26 cellular contexts compared by ENCODE assay signal in genomic region chr1:76379506-76379905, GRCh38.
DNase-seq lines count a peak whose midpoint lies in the region; ATAC-seq, FAIRE-seq and TF ChIP-seq lines count a peak whose summit lies in the region.
"Had no signal": no experiment of that assay in that cellular context is flagged by ENCODE, and none has a peak within 500 bp of the region (broad histone marks: within the 10 kb centered on the region; RNA-seq: fewer than 3 reads in every experiment).

No MANE protein-coding gene starts in this region.

- no peaks in the 10 kb centered on the region for H3K36me3 ChIP-seq in left ventricle myocardium inferior
- H3K36me3 ChIP-seq: BLaER1 treated with 17β-estradiol and CSF1 and Interleukin-3, amounts not matched to agents 10 nM and 100 nM; left lung had no signal

- no peak for TF ChIP-seq CTCF in left ventricle myocardium inferior (IDR thresholded peaks at IDR 0.05; ENCODE audit: borderline replicate concordance)

- H3K27ac ChIP-seq in left ventricle myocardium inferior (replicated peaks) = no peak overlapping the region
- H3K27ac ChIP-seq: BLaER1 treated with 17β-estradiol and CSF1 and Interleukin-3, amounts not matched to agents 10 nM and 100 nM; left lung; RWPE1; VCaP had no signal

- DNase-seq in COR-L47 (lab: John Stamatoyannopoulos, UW) (peak; percentile 66), NCI-H1092 (lab: John Stamatoyannopoulos, UW) (peak; percentile 19), NCI-H748 (lab: John Stamatoyannopoulos, UW; ENCODE audit: unreplicated experiment) (peak; percentile 94), fibroblast of peridontal ligament (ENCODE audit: extremely low read depth) (peak; percentile 73), left ventricle myocardium inferior (no peak), frontal cortex (ENCODE audit: low spot score in 2 of 2) (no peak)
- DNase-seq: activated CD4-positive, alpha-beta T cell treated with anti-CD3 and anti-CD28 coated beads, Interleukin-2, amount 10 ng/mL, durations not matched to agents 24 days and 14 days; activated naive CD4-positive, alpha-beta T cell treated with anti-CD3 and anti-CD28 coated beads for 36 hours; amygdala; Calu3; dermis blood vessel endothelial cell; HCEC 1CT; left lung; naive thymus-derived CD4-positive, alpha-beta T cell; NCI-H1930; NCI-H526; occipital lobe; SK-N-SH; stimulated activated CD4-positive, alpha-beta T cell treated with anti-CD3 and anti-CD28 coated beads, Interleukin-2, amount 100 ng/mL, for 48 hours had no signal

- no peak for ATAC-seq in HG03432 (IDR thresholded peaks at IDR 0.05; ENCODE audit: unreplicated experiment)
- ATAC-seq: left lung; naive thymus-derived CD4-positive, alpha-beta T cell; stimulated activated effector memory CD8-positive, alpha-beta T cell treated with anti-CD3 and anti-CD28 coated beads, Interleukin-12 subunit alpha, Interleukin-12 subunit beta, amount 100 ng/mL, for 72 hours had no signal

- H3K4me1 ChIP-seq in left ventricle myocardium inferior = no peaks in the 10 kb centered on the region
- H3K4me1 ChIP-seq: left lung had no signal

- FAIRE-seq in frontal cortex (lab: Jason Lieb, UNC) = no peak
- FAIRE-seq: GM19239, urothelium cell line had no signal

- no peak overlapping the region for H3K4me3 ChIP-seq in left ventricle myocardium inferior
- H3K4me3 ChIP-seq: BLaER1 treated with 17β-estradiol and CSF1 and Interleukin-3, amounts not matched to agents 10 nM and 100 nM; left lung had no signal

- H3K9me3 ChIP-seq in left ventricle myocardium inferior (replicated peaks) = peaks cover 4% of the 10 kb centered on the region

- intact Hi-C loops in left ventricle myocardium inferior (cut with micrococcal nuclease) = no loop called here

- no peaks in the 10 kb centered on the region for H3K27me3 ChIP-seq in left ventricle myocardium inferior (ENCODE audit: low read depth)
- H3K27me3 ChIP-seq: BLaER1 treated with 17β-estradiol and CSF1 and Interleukin-3, amounts not matched to agents 10 nM and 100 nM; left lung had no signal

Comparison
In these comparisons a context has a peak if more than half of its experiments do, and no peak if none do; other contexts are left out.
1. DNase-seq: peak in COR-L47 (single experiment), NCI-H1092 (single experiment), NCI-H748 (single experiment) and fibroblast of peridontal ligament (single experiment); none in left ventricle myocardium inferior (single experiment) and frontal cortex (0 of 2).